Comparison of ENCODE assay signal across 27 cellular contexts in the genomic region with DNA sequence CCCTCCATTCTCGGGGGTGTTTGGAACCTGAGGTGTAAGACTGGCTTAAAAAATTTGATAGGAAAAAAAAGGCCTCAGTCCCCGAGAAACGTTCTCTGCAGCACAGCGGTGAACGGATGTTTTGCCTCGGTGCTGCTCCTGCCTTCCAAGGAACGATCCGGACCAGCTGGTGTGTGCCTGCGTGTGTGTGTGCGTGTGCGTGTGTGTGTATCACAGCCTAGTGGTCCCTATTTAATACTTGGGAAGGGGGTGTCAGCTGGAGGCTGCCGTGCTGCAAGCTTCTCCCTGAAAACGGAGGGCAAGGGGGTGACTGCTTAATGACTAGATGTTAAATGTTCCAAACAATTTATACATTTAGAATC.
DNase-seq lines count a peak whose midpoint lies in the region; ATAC-seq and TF ChIP-seq lines count a peak whose summit lies in the region.
"Had no signal": no experiment of that assay in that cellular context is flagged by ENCODE, and none has a peak within 500 bp of the region (broad histone marks: within the 10 kb centered on the region; RNA-seq: fewer than 3 reads in every experiment).

No MANE protein-coding gene starts in this region.

- H3K9me2 ChIP-seq in hepatocyte (replicated peaks; ENCODE audit: insufficient read depth) = no peaks in the 10 kb centered on the region

- no peaks in the 10 kb centered on the region for H3K27me3 ChIP-seq in hepatocyte

- H4K20me1 ChIP-seq in hepatocyte (ENCODE audit: insufficient read depth, poor library complexity, severe bottlenecking) = no peaks in the 10 kb centered on the region

- DNase-seq in DMS 273 (lab: John Stamatoyannopoulos, UW; ENCODE audit: unreplicated experiment) (peak; percentile 86), NCI-H1694 treated with DMSO at 0.1 percent for 48 hours (lab: John Stamatoyannopoulos, UW) (peak; percentile 76), RPMI7951 (ENCODE audit: low read depth) (peak; percentile 15), occipital lobe (lab: John Stamatoyannopoulos, UW) (peak; percentile 60), hepatocyte (ENCODE audit: low spot score) (no peak)
- DNase-seq in stimulated activated naive CD4-positive, alpha-beta T cell treated with Interleukin-2 at 50 U/mL for 16 hours (lab: John Stamatoyannopoulos, UW) = no peak
- DNase-seq: activated CD4-positive, alpha-beta T cell treated with anti-CD3 and anti-CD28 coated beads, Interleukin-2, amount 10 ng/mL, durations not matched to agents 24 days and 14 days; activated gamma-delta T cell; activated naive CD8-positive, alpha-beta T cell treated with anti-CD3 and anti-CD28 coated beads for 36 hours; aorta; CD8-positive, alpha-beta T cell; effector CD8-positive, alpha-beta T cell; EL; glutamatergic neuron; islet precursor cell; left lung; mesenchymal stem cell; NCI-H187 treated with DMSO at 0.1 percent for 48 hours; NCI-H226; stimulated activated CD4-positive, alpha-beta T cell treated with anti-CD3 and anti-CD28 coated beads, Interleukin-4, amount 100 ng/mL, for 4 hours; T-cell had no signal

- no peak overlapping the region for H3K4me2 ChIP-seq in hepatocyte

- H3K79me2 ChIP-seq in hepatocyte = no peaks in the 10 kb centered on the region

- H2AFZ ChIP-seq in hepatocyte = no peak overlapping the region

- H3K9me3 ChIP-seq in hepatocyte (ENCODE audit: low read depth) = no peaks in the 10 kb centered on the region
- H3K9me3 ChIP-seq: HAP-1 had no signal

- ATAC-seq in GM21529 (IDR thresholded peaks at IDR 0.05; ENCODE audit: unreplicated experiment) (no peak), GM18858 (IDR thresholded peaks at IDR 0.05; ENCODE audit: unreplicated experiment) (no peak)
- ATAC-seq: CD8-positive, alpha-beta T cell; left lung; sciatic nerve; T-cell; WTC11 had no signal

- no peaks in the 10 kb centered on the region for H3K36me3 ChIP-seq in hepatocyte (replicated peaks; ENCODE audit: insufficient read depth, low read depth)
- H3K36me3 ChIP-seq: HAP-1, left lung had no signal

- no peaks in the 10 kb centered on the region for H3K4me1 ChIP-seq in hepatocyte (ENCODE audit: insufficient read depth)
- H3K4me1 ChIP-seq: HAP-1, left lung had no signal

- no peak for TF ChIP-seq CTCF in hepatocyte (IDR thresholded peaks at IDR 0.05; ENCODE audit: poor library complexity)

- 85% methylated on average over 13 of the region's 13 CpGs for WGBS in hepatocyte (ENCODE audit: low lambda C conversion rate, missing lambda C conversion rate)

- H3K27ac ChIP-seq in hepatocyte = no peak overlapping the region
- H3K27ac ChIP-seq: left lung, RWPE1 had no signal

- H3K4me3 ChIP-seq in hepatocyte = no peak overlapping the region
- H3K4me3 ChIP-seq: HAP-1, left lung had no signal

Comparison
In these comparisons a context has a peak if more than half of its experiments do, and no peak if none do; other contexts are left out.
1. DNase-seq: peak in DMS 273 (single experiment), NCI-H1694 treated with DMSO at 0.1 percent for 48 hours (single experiment), RPMI7951 (single experiment) and occipital lobe (single experiment); none in hepatocyte (single experiment) and stimulated activated naive CD4-positive, alpha-beta T cell treated with Interleukin-2 at 50 U/mL for 16 hours (single experiment).